In the genomic region with DNA sequence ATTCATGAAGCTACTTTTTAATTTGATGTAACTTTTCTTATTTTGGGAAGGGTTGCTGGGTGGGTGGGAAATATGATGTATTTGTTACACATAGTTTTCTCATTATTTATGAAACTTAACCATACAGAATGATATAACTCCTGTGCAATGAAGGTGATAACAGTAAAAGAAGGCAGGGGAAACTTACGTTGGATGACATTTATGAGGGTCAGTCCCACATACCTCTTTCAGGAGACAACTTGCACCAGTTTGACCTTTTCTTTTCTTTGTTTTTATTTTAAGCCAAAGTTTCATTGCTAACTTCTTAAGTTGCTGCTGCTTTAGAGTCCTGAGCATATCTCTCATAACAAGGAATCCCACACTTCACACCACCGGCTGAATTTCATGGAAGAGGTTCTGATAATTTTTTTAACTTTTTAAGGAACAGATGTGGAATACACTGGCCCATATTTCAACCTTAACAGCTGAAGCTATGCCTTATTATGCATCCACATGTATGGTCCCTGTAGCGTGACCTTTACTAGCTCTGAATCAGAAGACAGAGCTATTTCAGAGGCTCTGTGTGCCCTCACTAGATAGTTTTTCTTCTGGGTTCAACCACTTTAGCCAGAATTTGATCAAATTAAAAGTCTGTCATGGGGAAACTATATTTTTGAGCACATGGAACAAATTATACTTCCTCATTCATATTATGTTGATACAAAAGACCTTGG, we compare ENCODE assay signal across 36 cellular contexts.
"Had no signal": no experiment of that assay in that cellular context is flagged by ENCODE, and none has a peak within 500 bp of the region (broad histone marks: within the 10 kb centered on the region; RNA-seq: fewer than 3 reads in every experiment).

No MANE protein-coding gene starts in this region.

- H3K36me3 Mint-ChIP-seq: activated naive CD4-positive, alpha-beta T cell treated with anti-CD3 and anti-CD28 coated beads, Interleukin-2, amount 50 U/mL, for 72 hours had no signal

- H3K9me3 Mint-ChIP-seq: activated B cell treated with CpG ODN at 0.5 μM for 24 hours; activated naive CD4-positive, alpha-beta T cell treated with anti-CD3 and anti-CD28 coated beads, Interleukin-2, amount 10 ng/mL, durations not matched to agents 7 days and 5 days; activated naive CD4-positive, alpha-beta T cell treated with anti-CD3 and anti-CD28 coated beads, Interleukin-2, amount 50 U/mL, for 72 hours; activated T-cell treated with anti-CD3 and anti-CD28 coated beads, Interleukin-2, amount 50 U/mL, for 24 hours; activated T-cell treated with anti-CD3 and anti-CD28 coated beads, Interleukin-2, amount 50 U/mL, for 72 hours; dendritic cell treated with granulocyte-macrophage colony-stimulating factor and Interleukin-4, amounts not matched to agents 40 ng/mL and 50 ng/mL, for 4 days; endodermal cell; T-helper 2 cell treated with Interferon-gamma antibody and Interleukin-4, amounts not matched to agents 5 μg/mL and 100 μg/mL, for 36 hours had no signal

- H3K36me3 ChIP-seq: cardiac muscle cell, colonic mucosa, gastrocnemius medialis, WERI-Rb-1 had no signal

- ATAC-seq: activated CD4-positive, CD25-positive, alpha-beta regulatory T cell treated with anti-CD3 and anti-CD28 coated beads, Interleukin-2, amount 50 U/mL, for 24 hours; activated T-cell treated with anti-CD3 and anti-CD28 coated beads, Interleukin-2, amount 50 U/mL, for 72 hours; body of pancreas; foreskin keratinocyte; gastrocnemius medialis; heart left ventricle; T-helper 17 cell had no signal

- H3K4me3 ChIP-seq: adrenal gland, body of pancreas, cardiac muscle cell, colonic mucosa, dorsolateral prefrontal cortex, esophagus muscularis mucosa, gastrocnemius medialis, heart left ventricle had no signal

- H3K27me3 ChIP-seq: adrenal gland, body of pancreas, cardiac muscle cell, colonic mucosa, dorsolateral prefrontal cortex, esophagus muscularis mucosa, foreskin keratinocyte, gastrocnemius medialis, heart left ventricle had no signal

- H3K4me1 Mint-ChIP-seq: activated naive CD4-positive, alpha-beta T cell treated with anti-CD3 and anti-CD28 coated beads, Interleukin-2, amount 10 ng/mL, durations not matched to agents 7 days and 5 days had no signal

- H3K4me1 ChIP-seq: adrenal gland, body of pancreas, colonic mucosa, esophagus muscularis mucosa, foreskin keratinocyte had no signal

- DNase-seq: activated B cell treated with CpG ODN at 0.5 μM for 24 hours; activated CD4-positive, alpha-beta T cell treated with anti-CD3 and anti-CD28 coated beads for 48 hours; activated CD4-positive, alpha-beta T cell treated with anti-CD3 and anti-CD28 coated beads, Interleukin-2, amount 50 U/mL, for 1 hour; activated CD4-positive, alpha-beta T cell treated with anti-CD3 and anti-CD28 coated beads, Interleukin-2, amount 50 U/mL, for 48 hours; activated CD8-positive, alpha-beta memory T cell treated with anti-CD3 and anti-CD28 coated beads, Interleukin-2, amount 50 U/mL, for 48 hours; activated gamma-delta T cell; activated naive CD4-positive, alpha-beta T cell; activated naive CD4-positive, alpha-beta T cell treated with anti-CD3 and anti-CD28 coated beads, Interleukin-2, amount 10 ng/mL, durations not matched to agents 7 days and 5 days; activated T-cell treated with anti-CD3 and anti-CD28 coated beads for 4 hours; activated T-cell treated with anti-CD3 and anti-CD28 coated beads, Interleukin-2, amount 50 U/mL, for 24 hours; activated T-cell treated with anti-CD3 and anti-CD28 coated beads, Interleukin-2, amount 50 U/mL, for 72 hours; adrenal gland; amygdala; aorta; body of pancreas; central memory CD4-positive, alpha-beta T cell; cerebellar nuclear complex; colonic mucosa; dorsolateral prefrontal cortex; effector memory CD4-positive, alpha-beta T cell; endodermal cell; erythroblast; foreskin keratinocyte; gastrocnemius medialis; glutamatergic neuron; heart left ventricle; T-helper 1 cell; T-helper 17 cell; T1000; WERI-Rb-1 had no signal

- H3K27ac Mint-ChIP-seq: activated B cell treated with CpG ODN at 0.5 μM for 24 hours; activated naive CD4-positive, alpha-beta T cell treated with anti-CD3 and anti-CD28 coated beads, Interleukin-2, amount 10 ng/mL, durations not matched to agents 7 days and 5 days; activated naive CD4-positive, alpha-beta T cell treated with anti-CD3 and anti-CD28 coated beads, Interleukin-2, amount 50 U/mL, for 72 hours; activated T-cell treated with anti-CD3 and anti-CD28 coated beads, Interleukin-2, amount 50 U/mL, for 24 hours; activated T-cell treated with anti-CD3 and anti-CD28 coated beads, Interleukin-2, amount 50 U/mL, for 72 hours; dendritic cell treated with granulocyte-macrophage colony-stimulating factor and Interleukin-4, amounts not matched to agents 40 ng/mL and 50 ng/mL, for 4 days; endodermal cell; T-helper 17 cell; T-helper 2 cell treated with Interferon-gamma antibody and Interleukin-4, amounts not matched to agents 5 μg/mL and 100 μg/mL, for 36 hours had no signal

- H3K4me3 Mint-ChIP-seq: activated B cell treated with CpG ODN at 0.5 μM for 24 hours; activated naive CD4-positive, alpha-beta T cell treated with anti-CD3 and anti-CD28 coated beads, Interleukin-2, amount 10 ng/mL, durations not matched to agents 7 days and 5 days; activated T-cell treated with anti-CD3 and anti-CD28 coated beads, Interleukin-2, amount 50 U/mL, for 24 hours; activated T-cell treated with anti-CD3 and anti-CD28 coated beads, Interleukin-2, amount 50 U/mL, for 72 hours; dendritic cell treated with granulocyte-macrophage colony-stimulating factor and Interleukin-4, amounts not matched to agents 40 ng/mL and 50 ng/mL, for 4 days; endodermal cell; T-helper 17 cell; T-helper 2 cell treated with Interferon-gamma antibody and Interleukin-4, amounts not matched to agents 5 μg/mL and 100 μg/mL, for 36 hours had no signal

- H3K9me3 ChIP-seq: adrenal gland, body of pancreas, colonic mucosa, esophagus muscularis mucosa, gastrocnemius medialis, heart left ventricle had no signal

- H3K27me3 Mint-ChIP-seq: activated B cell treated with CpG ODN at 0.5 μM for 24 hours; activated naive CD4-positive, alpha-beta T cell treated with anti-CD3 and anti-CD28 coated beads, Interleukin-2, amount 10 ng/mL, durations not matched to agents 7 days and 5 days; activated T-cell treated with anti-CD3 and anti-CD28 coated beads, Interleukin-2, amount 50 U/mL, for 24 hours; T-helper 17 cell had no signal

- H3K27ac ChIP-seq: adrenal gland, body of pancreas, cardiac muscle cell, colonic mucosa, dorsolateral prefrontal cortex, esophagus muscularis mucosa, foreskin keratinocyte, gastrocnemius medialis, heart left ventricle, WERI-Rb-1 had no signal
